In the genomic region with DNA sequence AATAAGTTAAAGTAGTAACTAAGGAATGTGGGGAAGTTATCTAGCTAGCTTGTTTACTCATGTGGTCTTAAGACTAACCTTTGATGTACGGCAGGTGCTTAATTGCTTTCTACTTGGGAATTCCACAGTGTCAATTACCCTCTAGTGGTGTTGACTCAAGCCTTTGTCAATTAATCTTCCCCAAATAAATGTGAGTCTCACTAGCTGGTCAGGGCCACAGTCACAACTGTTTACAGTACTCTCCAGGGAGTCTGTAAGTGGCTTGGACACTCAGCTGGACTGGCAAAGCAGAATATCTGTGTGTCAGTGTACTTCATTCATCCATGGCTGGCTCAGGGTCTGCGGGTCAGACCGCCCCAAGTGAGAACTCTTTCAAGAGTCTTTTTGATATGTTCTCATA, we compare ENCODE assay signal across 24 cellular contexts. TPM values are rescaled to one million over a fixed set of nuclear protein-coding genes. Genes with fewer than 3 reads are reported as not detected.
DNase-seq lines count a peak whose midpoint lies in the region; ATAC-seq, FAIRE-seq and TF ChIP-seq lines count a peak whose summit lies in the region.
"Had no signal": no experiment of that assay in that cellular context is flagged by ENCODE, and none has a peak within 500 bp of the region (broad histone marks: within the 10 kb centered on the region; RNA-seq: fewer than 3 reads in every experiment).

No MANE protein-coding gene starts in this region.

- TF ChIP-seq CTCF in keratinocyte (optimal IDR thresholded peaks at IDR 0.05 in 1 of 3, IDR thresholded peaks at IDR 0.05 in 1 of 3, conservative IDR thresholded peaks at IDR 0.05 in 1 of 3; ENCODE audit: extremely low read depth in 1 of 3, insufficient read depth in 2 of 3, low read length in 3 of 3) = no peak

- H3K79me2 ChIP-seq in keratinocyte (ENCODE audit: control insufficient read depth, insufficient read depth, low read length) = no peaks in the 10 kb centered on the region

- H3K27ac ChIP-seq in keratinocyte (ENCODE audit: control insufficient read depth, insufficient read depth, low read length) = no peak overlapping the region
- H3K27ac ChIP-seq: 22Rv1 had no signal

- H3K4me2 ChIP-seq in keratinocyte (ENCODE audit: control insufficient read depth, extremely low read depth, insufficient read depth, low read depth, low read length) = no peak overlapping the region
- H3K4me2 ChIP-seq: GM23338 had no signal

- no peaks in the 10 kb centered on the region for H3K36me3 ChIP-seq in keratinocyte (ENCODE audit: control insufficient read depth in 2 of 2, extremely low read depth in 1 of 2, insufficient read depth in 2 of 2, low read length in 2 of 2)
- H3K36me3 ChIP-seq: BE2C, HAP-1 had no signal

- FAIRE-seq in keratinocyte (lab: Jason Lieb, UNC) = peak; percentile 39
- FAIRE-seq: D721Med, GM12878, RCC 7860 had no signal

- H3K9ac ChIP-seq in keratinocyte (ENCODE audit: control insufficient read depth, extremely low read depth, insufficient read depth, low read length) = no peak overlapping the region

- no peak overlapping the region for H3K4me3 ChIP-seq in keratinocyte (ENCODE audit: control insufficient read depth in 2 of 3, extremely low read depth in 1 of 3, insufficient read depth in 2 of 3, low read depth in 1 of 3, low read length in 3 of 3)
- H3K4me3 ChIP-seq: GM12878, GM23338, HAP-1 had no signal

- no peaks in the 10 kb centered on the region for H3K27me3 ChIP-seq in keratinocyte (ENCODE audit: control insufficient read depth, extremely low read depth, insufficient read depth, low read length)

- DNase-seq in NCI-H1417 (lab: John Stamatoyannopoulos, UW) = peak in 2 of 3 experiments; percentile 2 to 62
- DNase-seq in NCI-H1417 treated with DMSO at 0.1 percent for 48 hours (lab: John Stamatoyannopoulos, UW) = no peak
- DNase-seq in DMS53 treated with DMSO at 0.1 percent for 48 hours (lab: John Stamatoyannopoulos, UW; ENCODE audit: unreplicated experiment) = peak; percentile 94
- peak; percentile 67 for DNase-seq in NCI-H774 (lab: John Stamatoyannopoulos, UW)
- DNase-seq in keratinocyte (ENCODE audit: low read depth, low spot score) = no peak
- DNase-seq in NCI-H446 (lab: John Stamatoyannopoulos, UW) = no peak
- DNase-seq: BE2C; CD8-positive, alpha-beta memory T cell; GDM1; HFFc6; NCI-H1092; NCI-H1436 treated with DMSO at 0.1 percent for 48 hours; NCI-H2029 treated with DMSO at 0.1 percent for 48 hours; T-helper 2 cell had no signal

- no peak overlapping the region for H2AFZ ChIP-seq in keratinocyte (ENCODE audit: control insufficient read depth, low read length)
- H2AFZ ChIP-seq: GM23338 had no signal

- H4K20me1 ChIP-seq in keratinocyte (ENCODE audit: control insufficient read depth, extremely low read depth, insufficient read depth, low read length) = no peaks in the 10 kb centered on the region

- no peaks in the 10 kb centered on the region for H3K4me1 ChIP-seq in keratinocyte (ENCODE audit: control insufficient read depth, extremely low read depth, insufficient read depth, low read length)
- H3K4me1 ChIP-seq: BE2C, HAP-1 had no signal

- ATAC-seq in HG02884 (IDR thresholded peaks at IDR 0.05; ENCODE audit: unreplicated experiment) (no peak), HG03439 (IDR thresholded peaks at IDR 0.05; ENCODE audit: unreplicated experiment) (no peak)
- ATAC-seq: GM12878, GM23338, SK-N-SH treated with all-trans-retinoic acid at 6 μM for 48 hours had no signal

- no peaks in the 10 kb centered on the region for H3K9me1 ChIP-seq in keratinocyte (ENCODE audit: control insufficient read depth, extremely low read depth, insufficient read depth, low read length)

- dilution Hi-C loops in keratinocyte (cut with MboI; ENCODE audit: extremely low pct_ligation_motif_present, low sequenced_read_pairs) = no loop called here

- no peaks in the 10 kb centered on the region for H3K9me3 ChIP-seq in keratinocyte (ENCODE audit: control insufficient read depth, low read depth, low read length)
- H3K9me3 ChIP-seq: BE2C, HAP-1 had no signal

RNA-seq across cellular contexts. Expression of a gene that starts 30.8 kb away (rescaled TPM):
- 21.1 to 37.0 TPM (median 29.7 TPM) in 3 replicates for polyA plus RNA-seq in keratinocyte
- polyA plus RNA-seq in keratinocyte (2011; ENCODE audit: low read depth) = 18.5 TPM
- polyA plus RNA-seq in keratinocyte (2011; cell fraction: cytosol; rRNA removed) = 32.6 and 36.5 TPM in 2 replicates
- 15.8 and 17.0 TPM in 2 replicates for polyA plus RNA-seq in keratinocyte (2011; cell fraction: nucleus; rRNA removed)
- 19.2 TPM in 2 replicates for polyA plus RNA-seq in keratinocyte (2012; ENCODE audit: low replicate concordance)
- polyA minus RNA-seq in keratinocyte = 11.4 to 14.1 TPM (median 12.1 TPM) in 3 replicates
- polyA minus RNA-seq in keratinocyte (2011; cell fraction: cytosol; rRNA and poly(A)+ RNA removed) = 12.9 TPM
- 3.0 and 4.4 TPM in 2 replicates for polyA minus RNA-seq in keratinocyte (2011; cell fraction: nucleus; rRNA and poly(A)+ RNA removed)

RNA-seq across cellular contexts. Expression of a gene that starts 37.0 kb away (rescaled TPM):
- polyA plus RNA-seq in keratinocyte = 0.07 TPM in 1 of 3 replicates, not detected in the others
- polyA plus RNA-seq in keratinocyte (2011; ENCODE audit: low read depth) = not detected
- not detected in 2 replicates for polyA plus RNA-seq in keratinocyte (2011; cell fraction: cytosol; rRNA removed)
- not detected in 2 replicates for polyA plus RNA-seq in keratinocyte (2011; cell fraction: nucleus; rRNA removed)
- not detected in 2 replicates for polyA plus RNA-seq in keratinocyte (2012; ENCODE audit: low replicate concordance)
- polyA minus RNA-seq in keratinocyte = not detected in 3 replicates
- not detected for polyA minus RNA-seq in keratinocyte (2011; cell fraction: cytosol; rRNA and poly(A)+ RNA removed)
- polyA minus RNA-seq in keratinocyte (2011; cell fraction: nucleus; rRNA and poly(A)+ RNA removed) = not detected in 2 replicates
- polyA plus RNA-seq: CD14-positive monocyte, GM23338 had no signal

RNA-seq across cellular contexts. Expression of a gene that starts 50.5 kb away (rescaled TPM):
- polyA plus RNA-seq in keratinocyte = 37.7 to 46.4 TPM (median 44.3 TPM) in 3 replicates
- 32.4 TPM for polyA plus RNA-seq in keratinocyte (2011; ENCODE audit: low read depth)
- 42.2 and 56.1 TPM in 2 replicates for polyA plus RNA-seq in keratinocyte (2011; cell fraction: cytosol; rRNA removed)
- 48.2 and 48.7 TPM in 2 replicates for polyA plus RNA-seq in keratinocyte (2011; cell fraction: nucleus; rRNA removed)
- polyA plus RNA-seq in keratinocyte (2012; ENCODE audit: low replicate concordance) = 19.1 and 26.3 TPM in 2 replicates
- polyA minus RNA-seq in keratinocyte = 55.7 to 69.8 TPM (median 68.1 TPM) in 3 replicates
- polyA minus RNA-seq in keratinocyte (2011; cell fraction: cytosol; rRNA and poly(A)+ RNA removed) = 32.0 TPM
- polyA minus RNA-seq in keratinocyte (2011; cell fraction: nucleus; rRNA and poly(A)+ RNA removed) = 35.3 and 58.6 TPM in 2 replicates

Comparison
In these comparisons a context has a peak if more than half of its experiments do, and no peak if none do; other contexts are left out.
1. DNase-seq: peak in NCI-H1417 (2 of 3), DMS53 treated with DMSO at 0.1 percent for 48 hours (single experiment) and NCI-H774 (single experiment); none in NCI-H1417 treated with DMSO at 0.1 percent for 48 hours (single experiment), keratinocyte (single experiment) and NCI-H446 (0 of 2).